In genomic region chr19:18291590-18292459, GRCh38 we compare ENCODE assay signal across 8 cellular contexts. TPM values are rescaled to one million over a fixed set of nuclear protein-coding genes. Genes with fewer than 3 reads are reported as not detected.
DNase-seq lines count a peak whose midpoint lies in the region; ATAC-seq and TF ChIP-seq lines count a peak whose summit lies in the region.

No MANE protein-coding gene starts in this region.

- H3K36me3 ChIP-seq in left lung = no peaks in the 10 kb centered on the region

- H3K27me3 Mint-ChIP-seq in Calu3 (ENCODE audit: unreplicated experiment) = no peaks in the 10 kb centered on the region

- intact Hi-C loops in Calu3 (cut with micrococcal nuclease; ENCODE audit: unreplicated experiment) (no loop called here), left lung (cut with DNase I) (no loop called here)

- ATAC-seq in GM21515 (IDR thresholded peaks at IDR 0.05; ENCODE audit: unreplicated experiment) (peak; percentile 36), left lung (peak; percentile 79)

- H3K27ac Mint-ChIP-seq in Calu3 (ENCODE audit: unreplicated experiment) = peak overlapping the region; percentile 56

- peaks cover 10 to 33% of the 10 kb centered on the region in 2 donors for H3K4me1 ChIP-seq in left lung

- no peaks in the 10 kb centered on the region for H3K9me3 ChIP-seq in left lung

- H3K27ac ChIP-seq in left lung = peak overlapping the region; percentile 98 to 100

- peaks cover 13% of the 10 kb centered on the region for H3K36me3 Mint-ChIP-seq in Calu3 (ENCODE audit: insufficient read depth, unreplicated experiment)

- no peak for TF ChIP-seq CTCF in Calu3 (IDR thresholded peaks at IDR 0.05; ENCODE audit: unreplicated experiment)
- no peak for TF ChIP-seq CTCF in left lung (IDR thresholded peaks at IDR 0.05)

- peaks cover 18% of the 10 kb centered on the region for H3K4me1 Mint-ChIP-seq in Calu3 (ENCODE audit: low read depth, unreplicated experiment)

- peak; percentile 47 for DNase-seq in Calu3
- peak; percentile 29 for DNase-seq in NCI-H1092 (lab: John Stamatoyannopoulos, UW)
- DNase-seq in activated CD4-positive, alpha-beta T cell treated with anti-CD3 and anti-CD28 coated beads for 48 hours = peak; percentile 93
- peak; percentile 26 for DNase-seq in dedifferentiated amniotic fluid mesenchymal stem cell (ENCODE audit: extremely low spot score)
- DNase-seq in left lung = peak; percentile 94 to 95
- peak; percentile 84 to 85 for DNase-seq in stimulated activated CD4-positive, alpha-beta T cell treated with anti-CD3 and anti-CD28 coated beads, Interleukin-2, amount 100 ng/mL, for 48 hours
- DNase-seq in NCI-H774 (lab: John Stamatoyannopoulos, UW) = no peak

- H3K4me3 Mint-ChIP-seq in Calu3 (ENCODE audit: low read depth, unreplicated experiment) = peak overlapping the region; percentile 72

- TSS peak; percentile 61 for BruUV-seq in Calu3 (replicated peaks; lab: Mats Ljungman, UMichigan)

- H3K27me3 ChIP-seq in left lung = no peaks in the 10 kb centered on the region

- no peaks in the 10 kb centered on the region for H3K9me3 Mint-ChIP-seq in Calu3 (ENCODE audit: low read depth, unreplicated experiment)

- peak overlapping the region; percentile 53 to 74 for H3K4me3 ChIP-seq in left lung

- CTCF ChIA-PET in Calu3 (lab: Charles Lee) = interaction anchor here (0.5 to 1.8 kb wide), 4 partner anchors 12 to 96 kb away, joined by 3 to 6 read pairs (median 4); no protein-coding TSS in a partner anchor

RNA-seq across cellular contexts. Expression of gene JUND, which starts 10.4 kb away (rescaled TPM):
- total RNA-seq in Calu3 (2022) (44.9 and 60.9 TPM in 2 replicates), left lung (100 to 1,000 TPM; 179 to 232 TPM)

RNA-seq across cellular contexts. Expression of gene IQCN, which starts 17.6 kb away (rescaled TPM):
- total RNA-seq in Calu3 (2022) (1.5 and 1.6 TPM in 2 replicates), left lung (1 to 10 TPM; 3.0 to 5.8 TPM)

RNA-seq across cellular contexts. Expression of gene LSM4, which starts 31.1 kb away (rescaled TPM):
- total RNA-seq in Calu3 (2022) (111 and 115 TPM in 2 replicates), left lung (100 to 1,000 TPM in 1 of 2 donors, 10 to 100 TPM in 1; 87.8 to 121 TPM)

RNA-seq across cellular contexts. Expression of gene PGPEP1, which starts 48.6 kb away (rescaled TPM):
- total RNA-seq in Calu3 (2022) (27.9 and 42.0 TPM in 2 replicates), left lung (10 to 100 TPM; 36.7 to 39.5 TPM)
